In genomic region chr22:35726398-35726797, GRCh38 we compare ENCODE assay signal across 23 cellular contexts. TPM values are rescaled to one million over a fixed set of nuclear protein-coding genes. Genes with fewer than 3 reads are reported as not detected.
"Had no signal": no experiment of that assay in that cellular context is flagged by ENCODE, and none has a peak within 500 bp of the region (broad histone marks: within the 10 kb centered on the region; RNA-seq: fewer than 3 reads in every experiment).

No MANE protein-coding gene starts in this region.

- H3K79me2 ChIP-seq: parathyroid adenoma had no signal

- H3K9me3 Mint-ChIP-seq: natural killer cell treated with Interleukin-12 subunit alpha and Interleukin-12 subunit beta and Interleukin-15 and Interleukin-18, amount 100 ng/mL, for 72 hours had no signal

- H3K27me3 ChIP-seq: dorsolateral prefrontal cortex, gastrocnemius medialis, heart right ventricle had no signal

- H3K4me1 ChIP-seq: gastrocnemius medialis, heart right ventricle, parathyroid adenoma, prostate gland had no signal

- H3K36me3 ChIP-seq: gastrocnemius medialis, heart right ventricle, prostate gland had no signal

- H3K4me3 ChIP-seq: dorsolateral prefrontal cortex, heart right ventricle, mucosa of descending colon, prostate gland, skin epidermis had no signal

- H3K9me3 ChIP-seq: gastrocnemius medialis, heart right ventricle, mucosa of descending colon, prostate gland had no signal

- H3K4me3 Mint-ChIP-seq: natural killer cell treated with Interleukin-12 subunit alpha and Interleukin-12 subunit beta and Interleukin-15 and Interleukin-18, amount 100 ng/mL, for 72 hours had no signal

- H3K27ac ChIP-seq: heart right ventricle, parathyroid adenoma, prostate gland, skin epidermis had no signal

- H3K36me3 Mint-ChIP-seq: natural killer cell treated with Interleukin-12 subunit alpha and Interleukin-12 subunit beta and Interleukin-15 and Interleukin-18, amount 100 ng/mL, for 72 hours had no signal

- ATAC-seq: heart right ventricle, left lobe of liver, mucosa of descending colon, sciatic nerve had no signal

- H3K27ac Mint-ChIP-seq: natural killer cell treated with Interleukin-12 subunit alpha and Interleukin-12 subunit beta and Interleukin-15 and Interleukin-18, amount 100 ng/mL, for 72 hours had no signal

- H2AFZ ChIP-seq: parathyroid adenoma had no signal

- DNase-seq: cortex of kidney; effector CD8-positive, alpha-beta T cell; gastrocnemius medialis; heart right ventricle; hypothalamus; islet precursor cell; mucosa of descending colon; stimulated activated CD4-positive, alpha-beta T cell treated with anti-CD3 and anti-CD28 coated beads, Interleukin-2, amount 100 ng/mL, for 24 hours; stimulated activated CD4-positive, alpha-beta T cell treated with anti-CD3 and anti-CD28 coated beads, Interleukin-4, amount 100 ng/mL, for 4 hours; stimulated activated naive CD4-positive, alpha-beta T cell had no signal

RNA-seq across cellular contexts. Expression of gene APOL5, which starts 8.7 kb away (rescaled TPM):
- total RNA-seq: fibroblast of lung; heart right ventricle; left lobe of liver; lower leg skin; mucosa of descending colon; natural killer cell treated with Interleukin-12 subunit alpha and Interleukin-12 subunit beta and Interleukin-15 and Interleukin-18, amount 100 ng/mL, for 72 hours; omental fat pad; prostate gland; renal cortical epithelial cell; sciatic nerve had no signal
- polyA plus RNA-seq: esophagus, urinary bladder had no signal
